In the genomic region with DNA sequence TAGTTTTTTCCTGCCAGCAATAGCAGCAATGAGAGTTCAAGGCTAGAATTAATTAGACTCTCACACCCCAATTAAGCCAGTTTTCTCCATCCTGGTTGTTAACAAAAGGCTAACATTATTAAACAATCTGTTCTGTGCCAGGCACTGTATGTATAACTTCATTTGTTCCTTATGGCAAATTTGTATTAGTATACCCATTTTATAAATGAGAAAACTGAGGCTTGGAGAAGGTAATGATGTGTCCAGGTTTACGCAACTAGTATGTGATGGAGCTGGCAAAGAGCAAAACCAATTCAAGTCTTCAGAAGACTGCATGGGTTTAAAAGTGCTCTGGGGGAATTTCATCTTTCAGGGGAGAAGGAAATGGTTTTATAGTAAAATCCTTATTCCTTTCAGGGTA, we compare ENCODE assay signal across 22 cellular contexts. TPM values are rescaled to one million over a fixed set of nuclear protein-coding genes. Genes with fewer than 3 reads are reported as not detected.
DNase-seq lines count a peak whose midpoint lies in the region; ATAC-seq, FAIRE-seq and TF ChIP-seq lines count a peak whose summit lies in the region.
"Had no signal": no experiment of that assay in that cellular context is flagged by ENCODE, and none has a peak within 500 bp of the region (broad histone marks: within the 10 kb centered on the region; RNA-seq: fewer than 3 reads in every experiment).

No MANE protein-coding gene starts in this region.

- no peak overlapping the region for H3K9ac ChIP-seq in HCT116 (ENCODE audit: low read length)
- no peak overlapping the region for H3K9ac ChIP-seq in K562 (ENCODE audit: insufficient read depth in 1 of 2, low read depth in 2 of 2, low read length in 2 of 2)
- H3K9ac ChIP-seq in mucosa of rectum (ENCODE audit: low read depth in 1 of 2, low read length in 2 of 2) = peak overlapping the region in 1 of 2 donors; percentile 41
- H3K9ac ChIP-seq: GM23248 had no signal

- BruUV-seq in HCT116 (replicated peaks; lab: Mats Ljungman, UMichigan) (TSS peak; percentile 93), K562 (replicated peaks; lab: Mats Ljungman, UMichigan) (no TSS peak)

- RAD21 ChIA-PET in HCT116 (lab: Charles Lee; ENCODE audit: low non-redundant PET in 1 of 2, low total read pairs in 2 of 2, uncharacterized antibody in 2 of 2, unreplicated experiment in 2 of 2) = no interaction called here

- in situ Hi-C loops in K562 (cut with MboI) = loop anchor here (5.0 kb wide), 1 partner anchor 81 kb away; no protein-coding TSS in a partner anchor
- in situ Hi-C loops in transverse colon (cut with MboI; ENCODE audit: low pct_ligation_motif_present in 1 of 4, low pct_unique_long_range_greater_than_20kb in 1 of 4, low sequenced_read_pairs in 3 of 4) = no loop called here

- WGBS in K562 (ENCODE audit: insufficient coverage, low coverage, missing lambda C conversion rate) = 40% methylated on average over 1 of the region's 1 CpG
- WGBS in transverse colon (ENCODE audit: low coverage in 1 of 2), 2 donors = 89% methylated on average over 1 of the region's 1 CpG; no CpG with 5 or more reads in 1 of the 2 donors

- no peaks in the 10 kb centered on the region for H3K9me1 ChIP-seq in K562 (ENCODE audit: control insufficient read depth, insufficient read depth, low read length)

- H3K4me1 ChIP-seq in HCT116 (ENCODE audit: control insufficient read depth in 1 of 2, insufficient read depth in 2 of 2, low read length in 2 of 2) (peaks cover 18 to 33% of the 10 kb centered on the region in 2 experiments), K562 (replicated peaks in 1 of 2; ENCODE audit: control insufficient read depth in 2 of 2, insufficient read depth in 2 of 2, low read length in 2 of 2) (peaks cover 7 to 22% of the 10 kb centered on the region in 2 experiments), mucosa of rectum (ENCODE audit: control insufficient read depth in 2 of 2, insufficient read depth in 2 of 2, low read length in 2 of 2) (peaks cover 16 to 24% of the 10 kb centered on the region in 2 donors), transverse colon (peaks cover 0 to 31% (median 12%) of the 10 kb centered on the region in 4 donors), mucosa of descending colon (ENCODE audit: low read depth) (peaks cover 17% of the 10 kb centered on the region), Peyer's patch (peaks cover 0 to 4% (median 0%) of the 10 kb centered on the region in 4 donors)

- no peak for TF ChIP-seq RAD21 in HCT116 (IDR thresholded peaks at IDR 0.05; ENCODE audit: low read depth)
- TF ChIP-seq RAD21 in K562 (CRISPR knock-in tag; conservative IDR thresholded peaks at IDR 0.05 in 1 of 2, IDR thresholded peaks at IDR 0.05 in 1 of 2) = no peak

- H3K27ac ChIP-seq in HCT116 (ENCODE audit: low read depth, low read length) (no peak overlapping the region; the same call in 1 of the 2 replicates), K562 (ENCODE audit: extremely low read depth, low read depth, low read length) (no peak overlapping the region), mucosa of rectum (ENCODE audit: low read depth in 2 of 2, low read length in 2 of 2) (peak overlapping the region; percentile 93 to 94), transverse colon (peak overlapping the region; percentile 75 to 88 (median 82)), Peyer's patch (peak overlapping the region in 2 of 4 donors; percentile 93 to 96)
- H3K27ac ChIP-seq: GM23248, SK-N-MC had no signal

- H4K20me1 ChIP-seq in HCT116 (ENCODE audit: insufficient read depth) = no peaks in the 10 kb centered on the region
- H4K20me1 ChIP-seq in K562 (replicated peaks; ENCODE audit: control insufficient read depth, insufficient read depth, low read length) = no peaks in the 10 kb centered on the region

- TF ChIP-seq CTCF in HCT116 (IDR thresholded peaks at IDR 0.05 in 2 of 3, conservative IDR thresholded peaks at IDR 0.05 in 1 of 3; ENCODE audit: borderline replicate concordance in 1 of 3, insufficient read depth in 1 of 3, low read depth in 2 of 3, low read length in 2 of 3) (no peak), K562 (IDR thresholded peaks at IDR 0.05 in 2 of 3, conservative IDR thresholded peaks at IDR 0.05 in 1 of 3; ENCODE audit: insufficient read depth in 2 of 3, low read depth in 1 of 3, low read length in 3 of 3) (no peak), transverse colon (IDR thresholded peaks at IDR 0.05) (no peak), mucosa of descending colon (IDR thresholded peaks at IDR 0.05) (no peak), Peyer's patch (IDR thresholded peaks at IDR 0.05) (no peak)

- no peaks in the 10 kb centered on the region for H3K9me2 ChIP-seq in HCT116 (ENCODE audit: insufficient read depth)

- H3K4me2 ChIP-seq in HCT116 (ENCODE audit: low read length) (peak overlapping the region; percentile 63), K562 (ENCODE audit: insufficient read depth, low read length) (no peak overlapping the region)

- DNase-seq in HCT116 (ENCODE audit: low read depth, low spot score) (no peak), K562 (ENCODE audit: extremely low read depth in 1 of 4, low spot score in 3 of 4) (no peak), transverse colon (no peak), mucosa of descending colon (no peak), T-helper 2 cell (no peak), Peyer's patch (no peak)
- DNase-seq: CD8-positive, alpha-beta memory T cell; DMS153; DND-41; H7; NCI-H1092; NCI-H1417 treated with DMSO at 0.1 percent for 48 hours; NCI-H1694 treated with DMSO at 0.1 percent for 48 hours; NCI-H2081; NCI-H2227 treated with DMSO at 0.1 percent for 48 hours; NCI-H526 treated with DMSO at 0.1 percent for 48 hours; SIG-M5 had no signal

- no peak for TF ChIP-seq EP300 in K562 (IDR thresholded peaks at IDR 0.05; ENCODE audit: low read length)
- no peak for TF ChIP-seq EP300 in transverse colon (IDR thresholded peaks at IDR 0.05; ENCODE audit: low read depth)

- H2AFZ ChIP-seq in HCT116 (ENCODE audit: low read depth, low read length, poor library complexity, severe bottlenecking) (no peak overlapping the region), K562 (ENCODE audit: low read depth, low read length) (no peak overlapping the region)
- H2AFZ ChIP-seq: GM23248 had no signal

- H3K36me3 ChIP-seq in HCT116 (ENCODE audit: control insufficient read depth in 1 of 2, insufficient read depth in 2 of 2, low read length in 2 of 2) (no peaks in the 10 kb centered on the region), K562 (ENCODE audit: control insufficient read depth, insufficient read depth, low read length) (no peaks in the 10 kb centered on the region), mucosa of rectum (ENCODE audit: control insufficient read depth in 2 of 2, insufficient read depth in 2 of 2, low read length in 2 of 2) (no peaks in the 10 kb centered on the region), transverse colon (no peaks in the 10 kb centered on the region), mucosa of descending colon (ENCODE audit: low read depth) (no peaks in the 10 kb centered on the region), Peyer's patch (no peaks in the 10 kb centered on the region)

- intact Hi-C loops in HCT116 (cut with micrococcal nuclease) (no loop called here), K562 (cut with micrococcal nuclease) (loop anchor here (10.0 kb wide), 1 partner anchor 172 kb away; the partner anchor contains the start of gene MAP3K6), transverse colon (cut with DNase I; ENCODE audit: low total_unique reads) (no loop called here), mucosa of descending colon (cut with DNase I, micrococcal nuclease) (loop anchor here in 1 of 2 donors (10.0 kb wide), 1 partner anchor 92 kb away; no protein-coding TSS in a partner anchor)

- H3K79me2 ChIP-seq in HCT116 (ENCODE audit: insufficient read depth, low read length) (no peaks in the 10 kb centered on the region), K562 (ENCODE audit: control insufficient read depth, insufficient read depth, low read length) (no peaks in the 10 kb centered on the region)

- POLR2A ChIA-PET in HCT116 (lab: Charles Lee) = no interaction called here
- POLR2A ChIA-PET in K562 (lab: Yijun Ruan, JAX) = interaction anchor here (0.6 to 1.6 kb wide), 3 partner anchors 14 to 38 kb away, joined by 3 to 5 read pairs (median 5); partner anchors contain the start of gene SLC9A1

- H3K9me3 ChIP-seq in HCT116 (ENCODE audit: control insufficient read depth in 1 of 2, insufficient read depth in 1 of 2, low read depth in 1 of 2, low read length in 2 of 2) (no peaks in the 10 kb centered on the region), K562 (replicated peaks; ENCODE audit: control insufficient read depth, insufficient read depth, low read depth, low read length) (no peaks in the 10 kb centered on the region), mucosa of rectum (ENCODE audit: control insufficient read depth in 2 of 2, low read length in 2 of 2) (no peaks in the 10 kb centered on the region), transverse colon (no peaks in the 10 kb centered on the region), mucosa of descending colon (no peaks in the 10 kb centered on the region), Peyer's patch (no peaks in the 10 kb centered on the region)

- H3K27me3 ChIP-seq in HCT116 (ENCODE audit: insufficient read depth, low read length) (no peaks in the 10 kb centered on the region), K562 (ENCODE audit: control insufficient read depth in 2 of 2, insufficient read depth in 2 of 2, low read length in 2 of 2) (no peaks in the 10 kb centered on the region; a peak in 1 of 5 replicates), mucosa of rectum (ENCODE audit: control insufficient read depth in 2 of 2, insufficient read depth in 2 of 2, low read length in 2 of 2) (no peaks in the 10 kb centered on the region), transverse colon (no peaks in the 10 kb centered on the region), Peyer's patch (no peaks in the 10 kb centered on the region)

- H3K4me3 ChIP-seq in HCT116 (replicated peaks in 1 of 2; ENCODE audit: low read depth in 1 of 2, low read length in 2 of 2) = peak overlapping the region in 1 of 2 experiments; percentile 11; a peak in 1 of 4 replicates
- no peak overlapping the region for H3K4me3 ChIP-seq in K562
- no peak overlapping the region for H3K4me3 ChIP-seq in mucosa of rectum (ENCODE audit: low read length in 2 of 2)
- H3K4me3 ChIP-seq in transverse colon = no peak overlapping the region
- no peak overlapping the region for H3K4me3 ChIP-seq in mucosa of descending colon
- no peak overlapping the region for H3K4me3 ChIP-seq in Peyer's patch
- H3K4me3 ChIP-seq: GM23248, SK-N-MC had no signal

- TF ChIP-seq POLR2A in HCT116 (IDR thresholded peaks at IDR 0.05; ENCODE audit: borderline replicate concordance, extremely low read depth, insufficient read depth, insufficient read length) = no peak
- no peak for TF ChIP-seq POLR2A in K562 (conservative IDR thresholded peaks at IDR 0.05)
- no peak for TF ChIP-seq POLR2A in transverse colon (IDR thresholded peaks at IDR 0.05)
- TF ChIP-seq POLR2A in Peyer's patch (IDR thresholded peaks at IDR 0.05) = no peak

- no peak for FAIRE-seq in K562 (lab: Jason Lieb, UNC)
- FAIRE-seq: GM19239 had no signal

- no peak for ATAC-seq in HCT116
- no peak for ATAC-seq in K562
- no peak for ATAC-seq in mucosa of descending colon
- ATAC-seq: Panc1 had no signal

- CTCF ChIA-PET in HCT116 (lab: Charles Lee) = no interaction called here
- CTCF ChIA-PET in K562 (lab: Yijun Ruan, JAX; ENCODE audit: low intra/inter-chr PET ratio) = interaction anchor here (0.6 kb wide), 1 partner anchor 100 kb away, joined by 3 read pairs; no protein-coding TSS in a partner anchor

RNA-seq across cellular contexts. Expression of gene SLC9A1, which starts 38.3 kb away (rescaled TPM):
- 21.7 TPM for total RNA-seq in HCT116 (2021; ENCODE audit: unreplicated experiment)
- polyA plus RNA-seq in HCT116 (2012) = 24.8 and 29.7 TPM in 2 replicates
- 17.2 and 40.8 TPM in 2 replicates for total RNA-seq in K562 (2011; cell fraction: chromatin; rRNA removed; ENCODE audit: low replicate concordance)
- 19.7 and 20.2 TPM in 2 replicates for total RNA-seq in K562 (2011; cell fraction: nucleolus; rRNA removed)
- 24.2 and 34.4 TPM in 2 replicates for total RNA-seq in K562 (2011; cell fraction: nucleoplasm; rRNA removed)
- total RNA-seq in K562 (2014; rRNA removed) = 1.8 and 2.9 TPM in 2 replicates
- 1.1 and 2.0 TPM in 2 replicates for total RNA-seq in K562 (2014; rRNA removed; fragmentation: Illumina TruSeq; extraction: Trizol)
- total RNA-seq in K562 (2015; rRNA removed; fragmentation: Illumina TruSeq; extraction: Trizol) = 3.4 and 3.8 TPM in 2 replicates
- total RNA-seq in K562 (2021) = 12.7 and 13.6 TPM in 2 replicates
- polyA plus RNA-seq in K562 (2011; rRNA removed) = 1.5 and 4.5 TPM in 2 replicates
- polyA plus RNA-seq in K562 (2011; cell fraction: cytosol; rRNA removed) = 2.0 and 4.6 TPM in 2 replicates
- 13.2 and 13.4 TPM in 2 replicates for polyA plus RNA-seq in K562 (2011; cell fraction: nucleus; rRNA removed)
- 11.6 and 12.8 TPM in 2 replicates for polyA plus RNA-seq in K562 (2012)
- 14.4 and 16.6 TPM in 2 replicates for polyA plus RNA-seq in K562 (2014; fragmentation: Illumina TruSeq; extraction: Trizol)
- polyA plus RNA-seq in K562 (2014; fragmentation: Nextera tagmentation; extraction: Ambion mirVana) = 1 to 10 TPM in 1 of 2 experiments, under 1 TPM in 1; 0.59 to 1.0 TPM
- polyA plus RNA-seq in K562 (2014; rRNA removed) = 5.2 and 5.7 TPM in 2 replicates
- polyA minus RNA-seq in K562 (2011; rRNA and poly(A)+ RNA removed) = 3.3 and 3.4 TPM in 2 replicates
- polyA minus RNA-seq in K562 (2011; cell fraction: cytosol; rRNA and poly(A)+ RNA removed) = 4.0 and 7.6 TPM in 2 replicates
- polyA minus RNA-seq in K562 (2011; cell fraction: nucleus; rRNA and poly(A)+ RNA removed) = 3.8 and 5.0 TPM in 2 replicates
- 100 to 1,000 TPM in 2 of 4 donors, 10 to 100 TPM in 2; 17.9 to 140 (median 101) TPM for total RNA-seq in transverse colon
- 100 to 1,000 TPM in 1 of 3 donors, 10 to 100 TPM in 2; 77.9 to 126 (median 84.1) TPM for total RNA-seq in mucosa of descending colon
- total RNA-seq in Peyer's patch = 10 to 100 TPM in 3 of 4 donors, 1 to 10 TPM in 1; 5.8 to 68.3 (median 48.2) TPM

RNA-seq across cellular contexts. Expression of gene WDTC1, which starts 41.2 kb away (rescaled TPM):
- total RNA-seq in HCT116 (2021; ENCODE audit: unreplicated experiment) (26.6 TPM), K562 (2014; rRNA removed) (14.7 and 15.9 TPM in 2 replicates), K562 (2014; rRNA removed; fragmentation: Illumina TruSeq; extraction: Trizol) (6.8 and 8.2 TPM in 2 replicates), K562 (2015; rRNA removed; fragmentation: Illumina TruSeq; extraction: Trizol) (8.1 and 8.4 TPM in 2 replicates), K562 (2021) (29.5 and 32.3 TPM in 2 replicates), transverse colon (10 to 100 TPM; 36.0 to 62.5 (median 44.2) TPM), mucosa of descending colon (10 to 100 TPM; 35.2 to 56.4 (median 45.5) TPM), Peyer's patch (10 to 100 TPM; 30.5 to 53.3 (median 40.7) TPM)
- polyA plus RNA-seq in HCT116 (2012) = 25.5 and 26.6 TPM in 2 replicates
- 11.7 and 29.9 TPM in 2 replicates for total RNA-seq in K562 (2011; cell fraction: chromatin; rRNA removed; ENCODE audit: low replicate concordance)
- total RNA-seq in K562 (2011; cell fraction: nucleolus; rRNA removed) = 14.6 and 17.5 TPM in 2 replicates
- 16.1 and 18.5 TPM in 2 replicates for total RNA-seq in K562 (2011; cell fraction: nucleoplasm; rRNA removed)
- polyA plus RNA-seq in K562 (2011; rRNA removed) (8.8 and 16.9 TPM in 2 replicates), K562 (2014; fragmentation: Illumina TruSeq; extraction: Trizol) (26.9 and 30.2 TPM in 2 replicates), K562 (2014; fragmentation: Nextera tagmentation; extraction: Ambion mirVana) (under 1 TPM; 0.18 to 0.27 TPM), K562 (2014; rRNA removed) (15.2 and 16.0 TPM in 2 replicates)
- 7.0 and 10.9 TPM in 2 replicates for polyA plus RNA-seq in K562 (2011; cell fraction: cytosol; rRNA removed)
- 12.4 and 17.4 TPM in 2 replicates for polyA plus RNA-seq in K562 (2011; cell fraction: nucleus; rRNA removed)
- polyA plus RNA-seq in K562 (2012) = 24.8 and 47.4 TPM in 2 replicates
- 11.2 and 11.4 TPM in 2 replicates for polyA minus RNA-seq in K562 (2011; rRNA and poly(A)+ RNA removed)
- polyA minus RNA-seq in K562 (2011; cell fraction: cytosol; rRNA and poly(A)+ RNA removed) = 11.3 and 13.6 TPM in 2 replicates
- polyA minus RNA-seq in K562 (2011; cell fraction: nucleus; rRNA and poly(A)+ RNA removed) = 7.4 and 10.4 TPM in 2 replicates

Comparison
In these comparisons a context has a peak if more than half of its experiments do, and no peak if none do; other contexts are left out.
1. H3K27ac ChIP-seq: peak in mucosa of rectum (2 of 2) and transverse colon (4 of 4); none in HCT116 (single experiment) and K562 (single experiment).